In the genomic region with DNA sequence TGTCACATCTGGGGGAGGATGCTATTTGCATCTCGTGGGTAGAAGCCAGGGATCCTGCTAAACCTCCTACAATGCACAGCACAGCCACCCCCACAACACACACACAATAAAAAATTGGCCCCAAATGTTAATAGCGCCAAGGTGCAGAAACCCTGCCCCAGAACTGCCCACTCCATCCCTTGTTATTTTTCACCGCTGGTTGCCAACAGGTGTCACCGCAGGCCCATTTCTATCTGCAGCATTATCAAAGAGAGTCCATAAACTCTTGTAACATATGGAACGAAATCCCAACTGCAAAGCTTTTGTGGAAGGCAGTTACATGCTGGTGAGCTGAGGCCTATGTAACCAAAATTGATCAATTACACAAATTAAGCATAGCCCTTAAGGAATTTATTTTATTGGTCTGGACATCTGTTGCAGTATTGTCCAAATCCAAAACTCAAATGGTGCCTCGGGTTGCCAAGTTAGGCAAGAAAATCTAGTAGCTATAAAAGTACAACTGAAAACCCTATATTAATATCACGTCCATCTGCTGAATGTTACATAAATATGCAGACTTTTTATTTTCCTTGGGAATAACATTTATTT, we compare ENCODE assay signal across 12 cellular contexts.
DNase-seq lines count a peak whose midpoint lies in the region; TF ChIP-seq lines count a peak whose summit lies in the region.
"Had no signal": no experiment of that assay in that cellular context is flagged by ENCODE, and none has a peak within 500 bp of the region (broad histone marks: within the 10 kb centered on the region; RNA-seq: fewer than 3 reads in every experiment).

No MANE protein-coding gene starts in this region.

- H3K36me3 ChIP-seq in colonic mucosa, result no peaks in the 10 kb centered on the region

- H3K4me3 ChIP-seq in GM12864 (ENCODE audit: low read depth, low read length) (no peak overlapping the region), colonic mucosa (no peak overlapping the region)

- no peak overlapping the region for H3K9ac ChIP-seq in colonic mucosa (ENCODE audit: low read depth in 2 of 2, low read length in 2 of 2)

- no peaks in the 10 kb centered on the region for H3K36me3 Mint-ChIP-seq in chondrocyte (ENCODE audit: low read depth)
- H3K36me3 Mint-ChIP-seq in osteocyte (ENCODE audit: unreplicated experiment), result no peaks in the 10 kb centered on the region
- H3K36me3 Mint-ChIP-seq: naive B cell; stimulated activated naive B cell treated with anti-CD40 and anti-IgM and Interleukin-4, amounts not matched to agents 10 μg/mL and 1 μg/mL and 100 μg/mL, for 72 hours had no signal

- DNase-seq in GM12864 (ENCODE audit: low read depth), result no peak
- peak; percentile 1 for DNase-seq in M059J (ENCODE audit: low read depth)
- DNase-seq in chondrocyte (ENCODE audit: low spot score), result no peak
- DNase-seq in osteocyte (ENCODE audit: extremely low spot score, unreplicated experiment), result no peak
- no peak for DNase-seq in colonic mucosa
- DNase-seq in activated naive CD4-positive, alpha-beta T cell treated with Interleukin-2 at 50 U/mL for 16 hours, result no peak
- no peak for DNase-seq in NCI-H2107 (lab: John Stamatoyannopoulos, UW)
- DNase-seq: activated gamma-delta T cell treated with Interleukin-2 at 50 U/mL for 16 hours; naive B cell; NCI-H1694 treated with DMSO at 0.1 percent for 48 hours; SIG-M5; stimulated activated naive B cell treated with anti-CD40 and anti-IgM and Interleukin-4, amounts not matched to agents 10 μg/mL and 1 μg/mL and 100 μg/mL, for 72 hours had no signal

- peaks cover 40% of the 10 kb centered on the region for H3K4me1 Mint-ChIP-seq in chondrocyte (ENCODE audit: low read depth)
- peaks cover 2% of the 10 kb centered on the region for H3K4me1 Mint-ChIP-seq in osteocyte (ENCODE audit: unreplicated experiment)
- H3K4me1 Mint-ChIP-seq: naive B cell; stimulated activated naive B cell treated with anti-CD40 and anti-IgM and Interleukin-4, amounts not matched to agents 10 μg/mL and 1 μg/mL and 100 μg/mL, for 72 hours had no signal

- H3K4me3 Mint-ChIP-seq in chondrocyte (ENCODE audit: unreplicated experiment) (no peak overlapping the region), osteocyte (ENCODE audit: unreplicated experiment) (no peak overlapping the region)
- H3K4me3 Mint-ChIP-seq: naive B cell; stimulated activated naive B cell treated with anti-CD40 and anti-IgM and Interleukin-4, amounts not matched to agents 10 μg/mL and 1 μg/mL and 100 μg/mL, for 72 hours had no signal

- no peak overlapping the region for H3K27ac ChIP-seq in colonic mucosa

- H3K9me3 ChIP-seq in colonic mucosa, result no peaks in the 10 kb centered on the region

- intact Hi-C loops in colonic mucosa (cut with DNase I), result loop anchor here (10.0 kb wide), 1 partner anchor 1589 kb away; no protein-coding TSS in a partner anchor

- TF ChIP-seq CTCF in GM12864 (IDR thresholded peaks at IDR 0.05; ENCODE audit: low read depth, low read length, missing control alignments) (peak; percentile 7), chondrocyte (IDR thresholded peaks at IDR 0.05) (peak; percentile 64), osteocyte (IDR thresholded peaks at IDR 0.05) (peak; percentile 28), colonic mucosa (IDR thresholded peaks at IDR 0.05) (no peak)

- no peaks in the 10 kb centered on the region for H3K4me1 ChIP-seq in colonic mucosa

- H3K27me3 Mint-ChIP-seq in chondrocyte (ENCODE audit: low read depth) (peaks cover 8% of the 10 kb centered on the region), osteocyte (ENCODE audit: unreplicated experiment) (peaks cover 31% of the 10 kb centered on the region)

- H3K27ac Mint-ChIP-seq in chondrocyte (ENCODE audit: unreplicated experiment), result no peak overlapping the region
- H3K27ac Mint-ChIP-seq in osteocyte (ENCODE audit: unreplicated experiment), result no peak overlapping the region
- H3K27ac Mint-ChIP-seq: naive B cell; stimulated activated naive B cell treated with anti-CD40 and anti-IgM and Interleukin-4, amounts not matched to agents 10 μg/mL and 1 μg/mL and 100 μg/mL, for 72 hours had no signal

- no peaks in the 10 kb centered on the region for H3K9me3 Mint-ChIP-seq in chondrocyte (ENCODE audit: low read depth)
- no peaks in the 10 kb centered on the region for H3K9me3 Mint-ChIP-seq in osteocyte (ENCODE audit: unreplicated experiment)
- H3K9me3 Mint-ChIP-seq: naive B cell; stimulated activated naive B cell treated with anti-CD40 and anti-IgM and Interleukin-4, amounts not matched to agents 10 μg/mL and 1 μg/mL and 100 μg/mL, for 72 hours had no signal

- no peaks in the 10 kb centered on the region for H3K27me3 ChIP-seq in colonic mucosa
